Comparison of ENCODE assay signal across 22 cellular contexts in genomic region chr11:109552376-109552775, GRCh38.
DNase-seq lines count a peak whose midpoint lies in the region; ATAC-seq, FAIRE-seq and TF ChIP-seq lines count a peak whose summit lies in the region.
"Had no signal": no experiment of that assay in that cellular context is flagged by ENCODE, and none has a peak within 500 bp of the region (broad histone marks: within the 10 kb centered on the region; RNA-seq: fewer than 3 reads in every experiment).

No MANE protein-coding gene starts in this region.

- H3K9ac ChIP-seq in GM23248 (no peak overlapping the region), HepG2 (ENCODE audit: insufficient read depth, low read depth, low read length) (no peak overlapping the region)
- H3K9ac ChIP-seq: KMS-11 had no signal

- ATAC-seq in HepG2 = no peak
- ATAC-seq: heart right ventricle; naive thymus-derived CD8-positive, alpha-beta T cell; stimulated activated naive B cell treated with anti-CD40 and anti-IgM and Interleukin-4, amounts not matched to agents 10 μg/mL and 1 μg/mL and 100 μg/mL, for 72 hours had no signal

- no peaks in the 10 kb centered on the region for H3K36me3 ChIP-seq in GM23248 (ENCODE audit: low read depth)
- H3K36me3 ChIP-seq in HepG2 (replicated peaks in 1 of 2; ENCODE audit: control insufficient read depth in 1 of 2, insufficient read depth in 2 of 2, low read length in 2 of 2) = no peaks in the 10 kb centered on the region
- H3K36me3 ChIP-seq: heart right ventricle, ovary had no signal

- H3K27ac ChIP-seq in GM23248 (no peak overlapping the region), RWPE1 (no peak overlapping the region), HepG2 (ENCODE audit: extremely low read length, insufficient read depth, low read length) (no peak overlapping the region)
- H3K27ac ChIP-seq: heart right ventricle, KMS-11, ovary, SK-N-MC had no signal

- no peak for FAIRE-seq in HepG2 (lab: Jason Lieb, UNC)
- FAIRE-seq: G401.6 had no signal

- H4K20me1 ChIP-seq in GM23248 (ENCODE audit: insufficient read depth) (no peaks in the 10 kb centered on the region), HepG2 (ENCODE audit: insufficient read depth, low read length) (no peaks in the 10 kb centered on the region)

- H3K9me3 ChIP-seq in GM23248 (ENCODE audit: low read depth) (no peaks in the 10 kb centered on the region), HepG2 (ENCODE audit: low read length) (peaks cover under 1% of the 10 kb centered on the region; the same call in 1 of the 2 replicates)
- H3K9me3 ChIP-seq: ovary had no signal

- DNase-seq in GM23248 (peak; percentile 78), RWPE1 (ENCODE audit: low spot score) (peak; percentile 14), fibroblast of mammary gland (ENCODE audit: low read depth) (peak; percentile 65), stromal cell of bone marrow (ENCODE audit: low read depth) (peak; percentile 11), AML-193 (lab: John Stamatoyannopoulos, UW) (no peak), lower leg skin (ENCODE audit: low spot score in 2 of 2) (no peak), HepG2 (ENCODE audit: low spot score) (no peak)
- DNase-seq: activated naive CD4-positive, alpha-beta T cell treated with anti-CD3 and anti-CD28 coated beads, Interleukin-2, amount 50 U/mL, for 16 hours; CD4-positive, alpha-beta T cell; GOT3; heart right ventricle; midbrain; naive thymus-derived CD8-positive, alpha-beta T cell; NCI-H1694; NCI-H2171 treated with DMSO at 0.1 percent for 48 hours; NCI-H524 treated with DMSO at 0.1 percent for 48 hours; ovary; stimulated activated CD4-positive, alpha-beta T cell treated with anti-CD3 and anti-CD28 coated beads, Interleukin-4, amount 100 ng/mL, for 1 hour; stimulated activated naive B cell treated with anti-CD40 and anti-IgM and Interleukin-4, amounts not matched to agents 10 μg/mL and 1 μg/mL and 100 μg/mL, for 72 hours had no signal

- H3F3A ChIP-seq in GM23248 (ENCODE audit: insufficient read depth) = peaks cover 22% of the 10 kb centered on the region

- CTCF ChIA-PET in RWPE1 (lab: Yijun Ruan, JAX) (no interaction called here), HepG2 (lab: Yijun Ruan, JAX; ENCODE audit: low intra/inter-chr PET ratio, low total read pairs) (no interaction called here)

- H3K27me3 ChIP-seq in GM23248 (replicated peaks; ENCODE audit: insufficient read depth) (no peaks in the 10 kb centered on the region), HepG2 (ENCODE audit: control insufficient read depth in 1 of 2, insufficient read depth in 2 of 2, low read length in 2 of 2) (no peaks in the 10 kb centered on the region)
- H3K27me3 ChIP-seq: heart right ventricle, ovary had no signal

- H3K4me2 ChIP-seq in GM23248 (ENCODE audit: unreplicated experiment) = peak overlapping the region; percentile 48
- no peak overlapping the region for H3K4me2 ChIP-seq in HepG2 (ENCODE audit: low read depth, low read length)
- H3K4me2 ChIP-seq: KMS-11 had no signal

- TF ChIP-seq CTCF in RWPE1 (conservative IDR thresholded peaks at IDR 0.05; ENCODE audit: low read depth) (no peak), fibroblast of mammary gland (conservative IDR thresholded peaks at IDR 0.05; ENCODE audit: control insufficient read depth, insufficient read depth, low read depth, low read length) (no peak), lower leg skin (IDR thresholded peaks at IDR 0.05) (no peak), HepG2 (CRISPR knock-in tag; IDR thresholded peaks at IDR 0.05) (no peak)

- peak overlapping the region; percentile 39 for H2AFZ ChIP-seq in GM23248
- no peak overlapping the region for H2AFZ ChIP-seq in HepG2 (ENCODE audit: low read length)

- TF ChIP-seq POLR2A in lower leg skin (IDR thresholded peaks at IDR 0.05) = no peak
- TF ChIP-seq POLR2A in HepG2 (IDR thresholded peaks at IDR 0.05; ENCODE audit: insufficient read depth in 1 of 2, low read depth in 2 of 2, low read length in 2 of 2) = no peak

- WGBS in GM23248 (ENCODE audit: low coverage in 1 of 2, low lambda C conversion rate in 2 of 2, missing lambda C conversion rate in 2 of 2), 2 experiments = 27 to 37% methylated on average over 3 of the region's 3 CpGs
- WGBS in lower leg skin, 2 donors = 85 to 94% methylated on average over 3 of the region's 3 CpGs
- 32% methylated on average over 3 of the region's 3 CpGs for WGBS in HepG2 (ENCODE audit: low lambda C conversion rate)

- H3K4me3 ChIP-seq in GM23248 (peak overlapping the region; percentile 36), fibroblast of mammary gland (ENCODE audit: control insufficient read depth, low read depth, low read length) (peak overlapping the region; percentile 14), lower leg skin (ENCODE audit: low read depth, poor library complexity, severe bottlenecking) (no peak overlapping the region), HepG2 (replicated peaks in 1 of 3; ENCODE audit: insufficient read depth in 1 of 3, low read depth in 2 of 3, low read length in 3 of 3) (no peak overlapping the region)
- H3K4me3 ChIP-seq: heart right ventricle, ovary, SK-N-MC had no signal

- POLR2A ChIA-PET in RWPE1 (lab: Yijun Ruan, JAX; ENCODE audit: low non-redundant PET) (no interaction called here), HepG2 (lab: Yijun Ruan, JAX) (no interaction called here)

- no peaks in the 10 kb centered on the region for H3K79me2 ChIP-seq in GM23248 (ENCODE audit: insufficient read depth)
- H3K79me2 ChIP-seq in HepG2 (ENCODE audit: insufficient read depth, low read length) = no peaks in the 10 kb centered on the region

- no peak for TF ChIP-seq EP300 in HepG2 (IDR thresholded peaks at IDR 0.05; ENCODE audit: low read depth in 2 of 2, low read length in 2 of 2)
- no peak for TF ChIP-seq EP300 in HepG2 (CRISPR knock-in tag; IDR thresholded peaks at IDR 0.05; ENCODE audit: borderline replicate concordance)

- in situ Hi-C loops in GM23248 (cut with MboI) = no loop called here
- in situ Hi-C loops in HepG2 (cut with HindIII; ENCODE audit: extremely low pct_ligation_motif_present, low pct_unique_long_range_greater_than_20kb) = no loop called here

- 0 out of 2 replicates have a peak, but pooled peaks cover 3% of the 10 kb centered on the region for H3K9me2 ChIP-seq in GM23248 (ENCODE audit: insufficient read depth)

- H3K4me1 ChIP-seq in GM23248 (ENCODE audit: insufficient read depth) (peaks cover 21% of the 10 kb centered on the region), HepG2 (ENCODE audit: insufficient read depth, low read length) (no peaks in the 10 kb centered on the region)
- H3K4me1 ChIP-seq: heart right ventricle had no signal

- intact Hi-C loops in lower leg skin (cut with DNase I; ENCODE audit: low total_unique reads) = no loop called here
- intact Hi-C loops in HepG2 (cut with micrococcal nuclease; ENCODE audit: unreplicated experiment) = no loop called here

- BruUV-seq in HepG2 (replicated peaks; lab: Mats Ljungman, UMichigan) = no TSS peak

- TF ChIP-seq RAD21 in HepG2 (CRISPR knock-in tag; IDR thresholded peaks at IDR 0.05) = no peak

TF ChIP-seq in HepG2, 621 proteins besides CTCF, POLR2A, EP300 and RAD21:
- no peak for TF ChIP-seq ASH2L (IDR thresholded peaks at IDR 0.05; ENCODE audit: insufficient read length, low read depth, low read length)

Comparison
In these comparisons a context has a peak if more than half of its experiments do, and no peak if none do; other contexts are left out.
1. DNase-seq: peak in GM23248 (single experiment), RWPE1 (single experiment), fibroblast of mammary gland (single experiment) and stromal cell of bone marrow (single experiment); none in AML-193 (0 of 2), lower leg skin (0 of 2) and HepG2 (single experiment).
2. H3K4me3 ChIP-seq: peak in GM23248 (single experiment) and fibroblast of mammary gland (single experiment); none in lower leg skin (single experiment) and HepG2 (0 of 3).